ENCODE assay signal across 9 cellular contexts in the genomic region with DNA sequence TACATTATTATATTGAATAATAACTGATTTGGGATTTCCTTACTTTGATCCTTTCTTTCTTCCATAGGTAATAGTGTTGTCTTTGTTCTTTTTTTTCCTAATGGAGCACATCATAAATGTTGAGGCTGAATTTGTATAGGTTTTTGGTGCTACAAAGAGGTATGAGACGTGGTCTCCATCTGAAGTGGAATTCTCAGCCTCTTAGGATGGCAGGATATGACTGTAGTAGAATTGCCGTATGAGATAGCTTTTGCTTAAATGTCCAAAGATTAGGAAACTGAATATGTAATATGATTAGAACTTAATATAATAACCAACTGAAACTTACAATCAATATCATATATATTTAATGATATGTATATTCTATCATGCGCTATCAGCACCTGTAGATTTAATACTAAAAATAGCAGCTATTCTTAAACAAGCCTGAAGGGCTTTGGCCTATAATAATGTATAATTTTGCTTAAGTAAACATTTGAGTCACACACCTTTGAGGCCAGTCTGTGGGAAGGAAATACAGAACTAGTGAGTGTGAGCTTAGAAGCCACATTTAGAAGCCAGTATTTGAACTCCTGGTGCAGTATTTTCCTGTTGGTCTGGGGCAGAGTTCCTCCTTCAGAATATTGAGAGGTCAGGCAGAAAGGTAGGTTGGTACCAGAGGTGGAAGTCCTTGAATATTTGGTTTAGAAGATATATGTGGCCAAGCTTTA.
A peak's percentile ranks its signal among the peaks of the same experiment; 100 is the strongest.
DNase-seq lines count a peak whose midpoint lies in the region; ATAC-seq, FAIRE-seq and TF ChIP-seq lines count a peak whose summit lies in the region.
"Had no signal": no experiment of that assay in that cellular context is flagged by ENCODE, and none has a peak within 500 bp of the region (broad histone marks: within the 10 kb centered on the region; RNA-seq: fewer than 3 reads in every experiment).

No MANE protein-coding gene starts in this region.

- peak; percentile 84 for FAIRE-seq in GM19239 (lab: Jason Lieb, UNC)
- FAIRE-seq: TTC549 had no signal

- H3K27ac Mint-ChIP-seq in chondrocyte (ENCODE audit: unreplicated experiment) = peak overlapping the region; percentile 74
- peak overlapping the region; percentile 83 for H3K27ac Mint-ChIP-seq in stimulated activated memory B cell treated with anti-CD40 and anti-IgM and Interleukin-4, amounts not matched to agents 10 μg/mL and 1 μg/mL and 100 μg/mL, for 72 hours

- no peak for DNase-seq in GM19239 (ENCODE audit: insufficient read length, low spot score)
- peak; percentile 19 for DNase-seq in MM.1S
- no peak for DNase-seq in chondrocyte (ENCODE audit: low spot score)
- DNase-seq in activated naive CD4-positive, alpha-beta T cell treated with anti-CD3 and anti-CD28 coated beads, Interleukin-2, amount 50 U/mL, for 16 hours = no peak
- no peak for DNase-seq in SHP77 treated with DMSO at 0.1 percent for 48 hours (lab: John Stamatoyannopoulos, UW)
- DNase-seq: anterior cingulate cortex had no signal

- no peaks in the 10 kb centered on the region for H3K79me2 ChIP-seq in MM.1S (ENCODE audit: low read length)

- H3K4me1 ChIP-seq in MM.1S (ENCODE audit: low read length) = peaks cover 7% of the 10 kb centered on the region

- peaks cover 7% of the 10 kb centered on the region for H3K4me1 Mint-ChIP-seq in chondrocyte (ENCODE audit: low read depth)
- peaks cover 69% of the 10 kb centered on the region for H3K4me1 Mint-ChIP-seq in stimulated activated memory B cell treated with anti-CD40 and anti-IgM and Interleukin-4, amounts not matched to agents 10 μg/mL and 1 μg/mL and 100 μg/mL, for 72 hours

- H2AFZ ChIP-seq in MM.1S (ENCODE audit: low read length) = no peak overlapping the region

- no peaks in the 10 kb centered on the region for H3K9me3 ChIP-seq in MM.1S (replicated peaks; ENCODE audit: insufficient read depth, low read length)

- H3K4me2 ChIP-seq in MM.1S (ENCODE audit: low read depth, low read length) = no peak overlapping the region

- TF ChIP-seq CTCF in MM.1S (IDR thresholded peaks at IDR 0.05; ENCODE audit: low read length) (no peak), chondrocyte (IDR thresholded peaks at IDR 0.05) (no peak)

- H3K4me3 ChIP-seq in MM.1S (ENCODE audit: low read length) = no peak overlapping the region

- peak; percentile 86 for ATAC-seq in stimulated activated memory B cell treated with anti-CD40 and anti-IgM and Interleukin-4, amounts not matched to agents 10 μg/mL and 1 μg/mL and 100 μg/mL, for 72 hours
- ATAC-seq in GM19467 (IDR thresholded peaks at IDR 0.05; ENCODE audit: unreplicated experiment) = no peak

- no peaks in the 10 kb centered on the region for H3K27me3 Mint-ChIP-seq in chondrocyte (ENCODE audit: low read depth)
- H3K27me3 Mint-ChIP-seq in stimulated activated memory B cell treated with anti-CD40 and anti-IgM and Interleukin-4, amounts not matched to agents 10 μg/mL and 1 μg/mL and 100 μg/mL, for 72 hours = no peaks in the 10 kb centered on the region

- H3K9me2 ChIP-seq in MM.1S (replicated peaks; ENCODE audit: insufficient read depth, low read length) = no peaks in the 10 kb centered on the region

- no peak overlapping the region for H3K9ac ChIP-seq in MM.1S (ENCODE audit: low read length)

- H3K4me3 Mint-ChIP-seq in chondrocyte (ENCODE audit: unreplicated experiment) = no peak overlapping the region
- peak overlapping the region; percentile 21 for H3K4me3 Mint-ChIP-seq in stimulated activated memory B cell treated with anti-CD40 and anti-IgM and Interleukin-4, amounts not matched to agents 10 μg/mL and 1 μg/mL and 100 μg/mL, for 72 hours

- no peaks in the 10 kb centered on the region for H3K9me3 Mint-ChIP-seq in chondrocyte (ENCODE audit: low read depth)
- no peaks in the 10 kb centered on the region for H3K9me3 Mint-ChIP-seq in stimulated activated memory B cell treated with anti-CD40 and anti-IgM and Interleukin-4, amounts not matched to agents 10 μg/mL and 1 μg/mL and 100 μg/mL, for 72 hours

- no peaks in the 10 kb centered on the region for H3K36me3 ChIP-seq in MM.1S (replicated peaks; ENCODE audit: insufficient read depth, low read length)

- H4K20me1 ChIP-seq in MM.1S (ENCODE audit: insufficient read depth, low read length) = no peaks in the 10 kb centered on the region

- H3K36me3 Mint-ChIP-seq in chondrocyte (ENCODE audit: low read depth) = peaks cover 8% of the 10 kb centered on the region
- peaks cover 61% of the 10 kb centered on the region for H3K36me3 Mint-ChIP-seq in stimulated activated memory B cell treated with anti-CD40 and anti-IgM and Interleukin-4, amounts not matched to agents 10 μg/mL and 1 μg/mL and 100 μg/mL, for 72 hours

- H3K27ac ChIP-seq in MM.1S (ENCODE audit: low read length) = no peak overlapping the region

- no peaks in the 10 kb centered on the region for H3K27me3 ChIP-seq in MM.1S (replicated peaks; ENCODE audit: insufficient read depth, low read length)

- H3F3A ChIP-seq in MM.1S (ENCODE audit: insufficient read depth, low read length) = no peaks in the 10 kb centered on the region
